In genomic region chr11:64713031-64713780, GRCh38 we compare ENCODE assay signal across 11 cellular contexts. TPM values are rescaled to one million over a fixed set of nuclear protein-coding genes. Genes with fewer than 3 reads are reported as not detected.
DNase-seq lines count a peak whose midpoint lies in the region; ATAC-seq and TF ChIP-seq lines count a peak whose summit lies in the region.
"Had no signal": no experiment of that assay in that cellular context is flagged by ENCODE, and none has a peak within 500 bp of the region (broad histone marks: within the 10 kb centered on the region; RNA-seq: fewer than 3 reads in every experiment).

No MANE protein-coding gene starts in this region.

- H3K27ac ChIP-seq in left ventricle myocardium inferior (replicated peaks): no peak overlapping the region

- intact Hi-C loops in left ventricle myocardium inferior (cut with micrococcal nuclease): no loop called here

- TF ChIP-seq CTCF in left ventricle myocardium inferior (IDR thresholded peaks at IDR 0.05; ENCODE audit: borderline replicate concordance): no peak

- no peaks in the 10 kb centered on the region for H3K9me3 ChIP-seq in left ventricle myocardium inferior (replicated peaks)
- H3K9me3 ChIP-seq: MG63 had no signal

- no peaks in the 10 kb centered on the region for H3K36me3 ChIP-seq in left ventricle myocardium inferior
- H3K36me3 ChIP-seq: MG63 had no signal

- no peak for ATAC-seq in stimulated activated naive CD8-positive, alpha-beta T cell treated with anti-CD3 and anti-CD28 coated beads, Interleukin-15, Interleukin-2, amounts not matched to agents 100 U/mL and 50 U/mL, for 24 hours
- ATAC-seq in HG03432 (IDR thresholded peaks at IDR 0.05; ENCODE audit: unreplicated experiment): no peak

- peak; percentile 15 for DNase-seq in activated CD4-positive, alpha-beta T cell treated with anti-CD3 and anti-CD28 coated beads, Interleukin-2, amount 50 U/mL, for 1 hour
- no peak for DNase-seq in activated CD4-positive, alpha-beta T cell treated with anti-CD3 and anti-CD28 coated beads for 4 hours
- DNase-seq in UCSD-AML1 (lab: John Stamatoyannopoulos, UW; ENCODE audit: unreplicated experiment) (peak; percentile 43), left ventricle myocardium inferior (peak; percentile 27), T1000 (lab: John Stamatoyannopoulos, UW) (no peak), NCI-H1436 treated with DMSO at 0.1 percent for 48 hours (lab: John Stamatoyannopoulos, UW) (no peak)
- peak; percentile 20 for DNase-seq in stimulated activated naive CD8-positive, alpha-beta T cell treated with anti-CD3 and anti-CD28 coated beads, Interleukin-15, Interleukin-2, amounts not matched to agents 100 U/mL and 50 U/mL, for 24 hours
- DNase-seq: activated CD4-positive, CD25-positive, alpha-beta regulatory T cell treated with anti-CD3 and anti-CD28 coated beads, Interleukin-2, amount 50 U/mL, for 72 hours; MG63 had no signal

- peaks cover 100% of the 10 kb centered on the region for H3K27me3 ChIP-seq in left ventricle myocardium inferior (ENCODE audit: low read depth)

- peak overlapping the region; percentile 23 for H3K4me3 ChIP-seq in left ventricle myocardium inferior
- H3K4me3 ChIP-seq: MG63 had no signal

- H3K4me1 ChIP-seq in left ventricle myocardium inferior: peaks cover 8% of the 10 kb centered on the region

RNA-seq across cellular contexts. Expression of gene NRXN2, which starts 9.8 kb away (rescaled TPM):
- total RNA-seq in left ventricle myocardium inferior: 0.71 TPM
- total RNA-seq: epithelial cell of proximal tubule had no signal

RNA-seq across cellular contexts. Expression of gene RASGRP2, which starts 30.7 kb away (rescaled TPM):
- 21.1 TPM for total RNA-seq in left ventricle myocardium inferior
- total RNA-seq: epithelial cell of proximal tubule had no signal

RNA-seq across cellular contexts. Expression of gene PYGM, which starts 46.6 kb away (rescaled TPM):
- 89.5 TPM for total RNA-seq in left ventricle myocardium inferior
- total RNA-seq: epithelial cell of proximal tubule had no signal

Comparison
In these comparisons a context has a peak if more than half of its experiments do, and no peak if none do; other contexts are left out.
1. DNase-seq: peak in activated CD4-positive, alpha-beta T cell treated with anti-CD3 and anti-CD28 coated beads, Interleukin-2, amount 50 U/mL, for 1 hour (single experiment), UCSD-AML1 (single experiment), left ventricle myocardium inferior (single experiment) and stimulated activated naive CD8-positive, alpha-beta T cell treated with anti-CD3 and anti-CD28 coated beads, Interleukin-15, Interleukin-2, amounts not matched to agents 100 U/mL and 50 U/mL, for 24 hours (single experiment); none in activated CD4-positive, alpha-beta T cell treated with anti-CD3 and anti-CD28 coated beads for 4 hours (0 of 2), T1000 (single experiment) and NCI-H1436 treated with DMSO at 0.1 percent for 48 hours (single experiment).